1 cellular context compared by ENCODE assay signal in the genomic region with DNA sequence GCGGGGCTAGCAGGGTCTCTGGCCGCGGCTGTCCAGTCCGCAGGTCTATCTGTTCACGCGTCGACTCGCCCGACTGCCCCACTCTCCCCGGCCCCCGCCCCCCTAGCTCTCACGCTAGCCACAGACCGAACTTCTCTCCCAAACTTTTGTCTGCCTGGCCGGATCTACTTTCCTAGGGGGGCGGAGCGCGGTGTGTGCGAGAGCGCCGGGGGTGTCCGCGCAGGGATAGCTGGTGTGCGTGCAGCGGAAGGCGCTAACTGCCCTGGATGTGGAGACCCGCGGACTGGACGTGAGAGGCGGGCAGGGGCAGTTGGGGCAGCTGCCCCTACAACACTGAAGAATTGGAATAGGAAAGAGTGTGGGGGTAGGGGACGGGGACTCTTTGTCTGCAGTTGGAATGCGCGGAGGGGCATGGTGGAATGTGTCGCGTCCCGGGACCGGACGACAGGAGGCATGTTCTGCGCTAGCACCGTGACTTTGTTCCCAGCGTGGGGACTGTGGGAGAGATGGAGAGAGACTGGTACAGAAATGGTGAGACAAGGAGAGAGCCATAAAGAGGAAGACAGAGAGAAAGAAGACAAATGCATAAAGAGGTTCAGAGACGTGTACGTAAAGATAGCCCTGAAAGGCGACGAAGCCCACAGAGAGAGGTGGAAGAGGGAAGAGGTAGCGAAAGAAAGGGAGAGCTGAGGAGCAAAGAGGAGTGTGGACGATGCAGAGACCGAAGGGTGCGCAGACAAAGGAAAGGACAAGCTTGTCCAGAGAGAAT.
A peak's percentile ranks its signal among the peaks of the same experiment; 100 is the strongest.
TF ChIP-seq lines count a peak whose summit lies in the region.

Gene AJUBA, minus strand, starts transcription at position 75 of the 769 bp plus-strand sequence. CDS start 285 bp downstream, outside the sequence.

TF ChIP-seq in K562, 482 proteins besides CTCF, POLR2A, EP300 and RAD21 (continued from another document and continues in another):
- TF ChIP-seq E2F6 (IDR thresholded peaks at IDR 0.05; ENCODE audit: borderline replicate concordance in 1 of 2, extremely low read depth in 1 of 2, insufficient read depth in 1 of 2, insufficient read length in 1 of 2, low read depth in 1 of 2, low read length in 1 of 2, poor library complexity in 1 of 2, severe bottlenecking in 1 of 2) (peak in 1 of 2 experiments; percentile 25), ATF6 (CRISPR knock-in tag; IDR thresholded peaks at IDR 0.05) (peak; percentile 88), ZEB2 (IDR thresholded peaks at IDR 0.05) (peak; percentile 58; the same call in 1 of the 2 replicates), TCF7 (IDR thresholded peaks at IDR 0.05; ENCODE audit: borderline replicate concordance) (no peak), NKRF (IDR thresholded peaks at IDR 0.05; ENCODE audit: borderline replicate concordance) (peak; percentile 97), ZKSCAN3 (CRISPR knock-in tag; IDR thresholded peaks at IDR 0.05) (no peak), MYC (IDR thresholded peaks at IDR 0.05; ENCODE audit: low read depth, low read length) (peak; percentile 71; the same call in 1 of the 2 replicates), MYC (CRISPR knock-in tag; IDR thresholded peaks at IDR 0.05; ENCODE audit: borderline replicate concordance, low read depth) (peak; percentile 82; the same call in 1 of the 2 replicates), HDAC3 (IDR thresholded peaks at IDR 0.05; ENCODE audit: borderline replicate concordance, partially characterized antibody) (peak; percentile 69), CBX1 (IDR thresholded peaks at IDR 0.05; ENCODE audit: low read depth) (no peak; the same call in 1 of the 2 replicates), BRF2 (IDR thresholded peaks at IDR 0.05; ENCODE audit: borderline replicate concordance, insufficient read depth, insufficient read length) (no peak), MYBL2 (IDR thresholded peaks at IDR 0.05; ENCODE audit: low read depth) (peak; percentile 57), MYBL2 (CRISPR knock-in tag; IDR thresholded peaks at IDR 0.05; ENCODE audit: borderline replicate concordance) (no peak), ZNF316 (IDR thresholded peaks at IDR 0.05) (peak; percentile 41; the same call in 1 of the 2 replicates), MIER1 (IDR thresholded peaks at IDR 0.05; ENCODE audit: low read depth) (peak; percentile 74), ESRRA (IDR thresholded peaks at IDR 0.05; ENCODE audit: borderline replicate concordance, low read depth) (peak; percentile 69; the same call in 1 of the 2 replicates), BDP1 (IDR thresholded peaks at IDR 0.05; ENCODE audit: insufficient read depth, insufficient read length) (no peak), CREBBP (IDR thresholded peaks at IDR 0.05; ENCODE audit: low read depth, low read length) (no peak), PHF20 (IDR thresholded peaks at IDR 0.05; ENCODE audit: partially characterized antibody) (peak; percentile 73), MTA2 (IDR thresholded peaks at IDR 0.05; ENCODE audit: low read depth) (peak; percentile 55; the same call in 1 of the 2 replicates), CEBPB (tag; IDR thresholded peaks at IDR 0.05) (no peak), TGIF2 (CRISPR knock-in tag; IDR thresholded peaks at IDR 0.05) (no peak), MTA1 (IDR thresholded peaks at IDR 0.05; ENCODE audit: borderline replicate concordance) (peak; percentile 90), SMC3 (conservative IDR thresholded peaks at IDR 0.05; ENCODE audit: insufficient read depth, low read depth, low read length) (0 out of 2 replicates have a peak, but pooled peaks have one; percentile 18), ZBTB33 (CRISPR knock-in tag; IDR thresholded peaks at IDR 0.05) (peak; percentile 14; the same call in 1 of the 2 replicates), CEBPG (CRISPR knock-in tag; IDR thresholded peaks at IDR 0.05) (peak; percentile 12; the same call in 1 of the 2 replicates), CEBPG (tag; conservative IDR thresholded peaks at IDR 0.05 in 1 of 2, IDR thresholded peaks at IDR 0.05 in 1 of 2) (no peak), SMARCB1 (IDR thresholded peaks at IDR 0.05; ENCODE audit: insufficient read length, low read depth) (no peak), GTF2B (IDR thresholded peaks at IDR 0.05; ENCODE audit: extremely low read depth, insufficient read length) (no peak), ZNF407 (IDR thresholded peaks at IDR 0.05; ENCODE audit: low read depth) (peak; percentile 53)
- TF ChIP-seq, protein P1, sequence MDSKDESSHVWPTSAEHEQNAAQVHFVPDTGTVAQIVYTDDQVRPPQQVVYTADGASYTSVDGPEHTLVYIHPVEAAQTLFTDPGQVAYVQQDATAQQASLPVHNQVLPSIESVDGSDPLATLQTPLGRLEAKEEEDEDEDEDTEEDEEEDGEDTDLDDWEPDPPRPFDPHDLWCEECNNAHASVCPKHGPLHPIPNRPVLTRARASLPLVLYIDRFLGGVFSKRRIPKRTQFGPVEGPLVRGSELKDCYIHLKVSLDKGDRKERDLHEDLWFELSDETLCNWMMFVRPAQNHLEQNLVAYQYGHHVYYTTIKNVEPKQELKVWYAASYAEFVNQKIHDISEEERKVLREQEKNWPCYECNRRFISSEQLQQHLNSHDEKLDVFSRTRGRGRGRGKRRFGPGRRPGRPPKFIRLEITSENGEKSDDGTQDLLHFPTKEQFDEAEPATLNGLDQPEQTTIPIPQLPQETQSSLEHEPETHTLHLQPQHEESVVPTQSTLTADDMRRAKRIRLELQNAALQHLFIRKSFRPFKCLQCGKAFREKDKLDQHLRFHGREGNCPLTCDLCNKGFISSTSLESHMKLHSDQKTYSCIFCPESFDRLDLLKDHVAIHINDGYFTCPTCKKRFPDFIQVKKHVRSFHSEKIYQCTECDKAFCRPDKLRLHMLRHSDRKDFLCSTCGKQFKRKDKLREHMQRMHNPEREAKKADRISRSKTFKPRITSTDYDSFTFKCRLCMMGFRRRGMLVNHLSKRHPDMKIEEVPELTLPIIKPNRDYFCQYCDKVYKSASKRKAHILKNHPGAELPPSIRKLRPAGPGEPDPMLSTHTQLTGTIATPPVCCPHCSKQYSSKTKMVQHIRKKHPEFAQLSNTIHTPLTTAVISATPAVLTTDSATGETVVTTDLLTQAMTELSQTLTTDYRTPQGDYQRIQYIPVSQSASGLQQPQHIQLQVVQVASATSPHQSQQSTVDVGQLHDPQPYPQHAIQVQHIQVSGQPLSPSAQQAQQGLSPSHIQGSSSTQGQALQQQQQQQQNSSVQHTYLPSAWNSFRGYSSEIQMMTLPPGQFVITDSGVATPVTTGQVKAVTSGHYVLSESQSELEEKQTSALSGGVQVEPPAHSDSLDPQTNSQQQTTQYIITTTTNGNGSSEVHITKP (IDR thresholded peaks at IDR 0.05; ENCODE audit: partially characterized antibody): peak; percentile 48
